Comparison of ENCODE assay signal across 12 cellular contexts in genomic region chr2:127811922-127812321, GRCh38. TPM values are rescaled to one million over a fixed set of nuclear protein-coding genes. Genes with fewer than 3 reads are reported as not detected.
DNase-seq lines count a peak whose midpoint lies in the region; ATAC-seq, FAIRE-seq and TF ChIP-seq lines count a peak whose summit lies in the region.
"Had no signal": no experiment of that assay in that cellular context is flagged by ENCODE, and none has a peak within 500 bp of the region (broad histone marks: within the 10 kb centered on the region; RNA-seq: fewer than 3 reads in every experiment).

No MANE protein-coding gene starts in this region.

- H3K4me3 ChIP-seq in A549: peak overlapping the region; percentile 72; the same call in 2 of the 3 replicates
- peak overlapping the region; percentile 86 for H3K4me3 ChIP-seq in HUES48 (ENCODE audit: low read depth, low read length)
- peak overlapping the region; percentile 85 for H3K4me3 ChIP-seq in adipocyte (ENCODE audit: low read length)
- peak overlapping the region; percentile 89 for H3K4me3 ChIP-seq in mesodermal cell (ENCODE audit: extremely low read depth, insufficient read depth, low read length, poor library complexity, severe bottlenecking)

- H3K27me3 ChIP-seq in HUES48 (ENCODE audit: control insufficient read depth, insufficient read depth, low read length) (no peaks in the 10 kb centered on the region), adipocyte (replicated peaks; ENCODE audit: control insufficient read depth, insufficient read depth, low read length) (no peaks in the 10 kb centered on the region)
- H3K27me3 ChIP-seq: foreskin keratinocyte had no signal

- no peak for TF ChIP-seq RAD21 in A549 (conservative IDR thresholded peaks at IDR 0.05 in 1 of 2, IDR thresholded peaks at IDR 0.05 in 1 of 2)

- DNase-seq in A549 (ENCODE audit: low read depth in 1 of 2, low spot score in 1 of 2) (no peak), adipocyte (ENCODE audit: low read depth) (no peak), A172 (ENCODE audit: low spot score) (no peak)
- DNase-seq in stimulated activated CD4-positive, alpha-beta T cell treated with anti-CD3 and anti-CD28 coated beads, Interleukin-12 subunit alpha, Interleukin-12 subunit beta, amount 100 ng/mL, for 4 hours: no peak
- DNase-seq: foreskin keratinocyte; NCI-H1436 treated with DMSO at 0.1 percent for 48 hours; stimulated activated CD4-positive, alpha-beta T cell treated with anti-CD3 and anti-CD28 coated beads, Interleukin-2, amount 100 ng/mL, for 48 hours had no signal

- H3K9ac ChIP-seq in HUES48 (ENCODE audit: low read depth, low read length): peak overlapping the region; percentile 89
- peak overlapping the region; percentile 94 for H3K9ac ChIP-seq in adipocyte (ENCODE audit: low read length)

- H3K4me2 ChIP-seq in A549: peak overlapping the region; percentile 93

- POLR2A ChIA-PET in A549 (lab: Yijun Ruan, JAX): no interaction called here

- no peak for TF ChIP-seq EP300 in A549 (IDR thresholded peaks at IDR 0.05)

- FAIRE-seq in A549 (lab: Jason Lieb, UNC): no peak

- TF ChIP-seq CTCF in A549 (IDR thresholded peaks at IDR 0.05): no peak

- no peaks in the 10 kb centered on the region for H3K9me3 ChIP-seq in A549
- H3K9me3 ChIP-seq in HUES48 (ENCODE audit: control insufficient read depth, insufficient read depth, low read length): no peaks in the 10 kb centered on the region
- H3K9me3 ChIP-seq in adipocyte (ENCODE audit: control insufficient read depth, low read length): no peaks in the 10 kb centered on the region
- no peaks in the 10 kb centered on the region for H3K9me3 ChIP-seq in mesodermal cell (ENCODE audit: control insufficient read depth, low read length)
- H3K9me3 ChIP-seq: HAP-1 had no signal

- H3K4me1 ChIP-seq in A549 (peaks cover 27% of the 10 kb centered on the region), HUES48 (ENCODE audit: control insufficient read depth, insufficient read depth, low read length) (peaks cover 19% of the 10 kb centered on the region), adipocyte (ENCODE audit: control insufficient read depth, insufficient read depth, low read length) (peaks cover 18% of the 10 kb centered on the region), mesodermal cell (ENCODE audit: control insufficient read depth, insufficient read depth, low read length, poor library complexity, severe bottlenecking) (peaks cover 3% of the 10 kb centered on the region)

- no peaks in the 10 kb centered on the region for H3K36me3 ChIP-seq in HUES48 (ENCODE audit: control insufficient read depth, insufficient read depth, low read length)
- H3K36me3 ChIP-seq in adipocyte (ENCODE audit: control insufficient read depth, insufficient read depth, low read length, severe bottlenecking): no peaks in the 10 kb centered on the region
- no peaks in the 10 kb centered on the region for H3K36me3 ChIP-seq in mesodermal cell (ENCODE audit: control insufficient read depth, insufficient read depth, low read length)
- H3K36me3 ChIP-seq: HAP-1 had no signal

- no peak for TF ChIP-seq POLR2A in A549 (IDR thresholded peaks at IDR 0.05; ENCODE audit: low read length)

- no peak for ATAC-seq in A549
- ATAC-seq in HG03108 (IDR thresholded peaks at IDR 0.05; ENCODE audit: unreplicated experiment): no peak
- no peak for ATAC-seq in GM18498 (IDR thresholded peaks at IDR 0.05; ENCODE audit: unreplicated experiment)

- CTCF ChIA-PET in A549 (lab: Yijun Ruan, JAX): interaction anchor here (1.2 to 1.4 kb wide), 2 partner anchors 11 to 28 kb away, joined by 3 to 4 read pairs; no protein-coding TSS in a partner anchor

- WGBS in A549 (ENCODE audit: missing lambda C conversion rate): 95% methylated on average over 13 of the region's 13 CpGs
- WGBS in mesodermal cell (ENCODE audit: insufficient coverage in 2 of 2), 2 experiments: 96 to 97% methylated on average over 9 to 13 of the region's 13 CpGs

- H3K27ac ChIP-seq in A549 (peak overlapping the region; percentile 84 to 93; a peak in 5 of 6 replicates), HUES48 (ENCODE audit: low read depth, low read length) (peak overlapping the region; percentile 96), mesodermal cell (ENCODE audit: low read depth, low read length, severe bottlenecking) (no peak overlapping the region)

TF ChIP-seq in A549, 52 proteins besides CTCF, POLR2A, EP300 and RAD21:
- TF ChIP-seq MAFK (IDR thresholded peaks at IDR 0.05; ENCODE audit: partially characterized antibody) (no peak), ESRRA (IDR thresholded peaks at IDR 0.05; ENCODE audit: borderline replicate concordance, low read length) (no peak), EHMT2 (IDR thresholded peaks at IDR 0.05; ENCODE audit: low read depth) (no peak), HEYL (CRISPR knock-in tag; IDR thresholded peaks at IDR 0.05) (no peak), POLR2AphosphoS2 (conservative IDR thresholded peaks at IDR 0.05; ENCODE audit: low read length) (no peak), HMGXB4 (CRISPR knock-in tag; IDR thresholded peaks at IDR 0.05; ENCODE audit: borderline replicate concordance) (no peak), ZSCAN20 (CRISPR knock-in tag; IDR thresholded peaks at IDR 0.05) (no peak), ATOH8 (CRISPR knock-in tag; IDR thresholded peaks at IDR 0.05; ENCODE audit: low read depth) (no peak), MAX (IDR thresholded peaks at IDR 0.05) (no peak), KDM1A (IDR thresholded peaks at IDR 0.05; ENCODE audit: low read depth) (no peak), NPAS2 (CRISPR knock-in tag; IDR thresholded peaks at IDR 0.05; ENCODE audit: borderline replicate concordance) (no peak)

RNA-seq across cellular contexts. Expression of gene WDR33, which starts 1.0 kb away (rescaled TPM):
- polyA plus RNA-seq in A549 (2011; rRNA removed) (52.1 and 67.1 TPM in 2 replicates), A549 (2017; fragmentation: RNase III; extraction: RNeasy Plus Mini Kit Qiagen cat#74134 plus additional on column Dnase treatment) (21.1 to 21.3 TPM (median 21.3 TPM) in 3 replicates)
- polyA plus RNA-seq in A549 (2012; cell fraction: cytosol; rRNA removed): 10.1 and 11.4 TPM in 2 replicates
- polyA plus RNA-seq in A549 (2012; cell fraction: nucleus; rRNA removed): 12.0 and 12.9 TPM in 2 replicates
- polyA minus RNA-seq in A549 (2011; rRNA and poly(A)+ RNA removed): 48.0 and 49.3 TPM in 2 replicates
- 29.2 TPM for polyA plus RNA-seq in mesodermal cell (2013, experiment 1 of 2)
- polyA plus RNA-seq in mesodermal cell (2013, experiment 2 of 2): 38.3 TPM
- total RNA-seq in A172 (2014; rRNA removed; shearing (Covaris generic)): 25.8 and 29.1 TPM in 2 replicates

RNA-seq across cellular contexts. Expression of gene POLR2D, which starts 46.0 kb away (rescaled TPM):
- polyA plus RNA-seq in A549 (2011; rRNA removed) (27.0 and 33.9 TPM in 2 replicates), A549 (2017; fragmentation: RNase III; extraction: RNeasy Plus Mini Kit Qiagen cat#74134 plus additional on column Dnase treatment) (33.8 to 39.5 TPM (median 35.7 TPM) in 3 replicates)
- polyA plus RNA-seq in A549 (2012; cell fraction: cytosol; rRNA removed): 18.6 and 24.6 TPM in 2 replicates
- polyA plus RNA-seq in A549 (2012; cell fraction: nucleus; rRNA removed): 5.7 and 11.5 TPM in 2 replicates
- polyA minus RNA-seq in A549 (2011; rRNA and poly(A)+ RNA removed): 24.3 and 25.3 TPM in 2 replicates
- 40.0 TPM for polyA plus RNA-seq in mesodermal cell (2013, experiment 1 of 2)
- 37.9 TPM for polyA plus RNA-seq in mesodermal cell (2013, experiment 2 of 2)
- total RNA-seq in A172 (2014; rRNA removed; shearing (Covaris generic)): 30.4 and 42.4 TPM in 2 replicates
